In genomic region chr16:15396509-15396829, GRCh38 we compare ENCODE assay signal across 14 cellular contexts. TPM values are rescaled to one million over a fixed set of nuclear protein-coding genes. Genes with fewer than 3 reads are reported as not detected.
A peak's percentile ranks its signal among the peaks of the same experiment; 100 is the strongest.
DNase-seq lines count a peak whose midpoint lies in the region; ATAC-seq and TF ChIP-seq lines count a peak whose summit lies in the region.
"Not testable (repeated sequence)": the region's sequence is repeated elsewhere in the genome, so short reads cannot be mapped to it uniquely, and the experiment has no call there.
"Had no signal": no experiment of that assay in that cellular context is flagged by ENCODE, and none has a peak within 500 bp of the region (broad histone marks: within the 10 kb centered on the region; RNA-seq: fewer than 3 reads in every experiment).

No MANE protein-coding gene starts in this region.

- H3K27ac Mint-ChIP-seq in Calu3 (ENCODE audit: unreplicated experiment); chondrocyte (ENCODE audit: unreplicated experiment); neural progenitor cell: not testable (repeated sequence)

- H3K4me3 ChIP-seq in PC-3 (ENCODE audit: low read length) = peak overlapping the region; percentile 59
- H3K4me3 ChIP-seq in left ventricle myocardium inferior = peak overlapping the region; percentile 72
- peak overlapping the region; percentile 1 to 79 (median 76) for H3K4me3 ChIP-seq in liver (ENCODE audit: low read depth in 1 of 3, low read length in 3 of 3)
- H3K4me3 ChIP-seq in neural progenitor cell = not testable (repeated sequence)
- peak overlapping the region; percentile 59 to 75 (median 73) for H3K4me3 ChIP-seq in skeletal muscle tissue (ENCODE audit: low read length in 3 of 3)
- peak overlapping the region; percentile 53 for H3K4me3 ChIP-seq in upper lobe of right lung

- H4K20me1 ChIP-seq in PC-3 (ENCODE audit: low read length); neural progenitor cell (ENCODE audit: low read depth): not testable (repeated sequence)

- H3K9ac ChIP-seq in PC-3 (ENCODE audit: low read length); neural progenitor cell: not testable (repeated sequence)
- H3K9ac ChIP-seq in liver (ENCODE audit: low read depth in 1 of 2, low read length in 2 of 2) = peak overlapping the region; percentile 28 to 54
- peak overlapping the region; percentile 61 to 91 (median 64) for H3K9ac ChIP-seq in skeletal muscle tissue (ENCODE audit: low read depth in 1 of 3, low read length in 3 of 3)

- not testable (repeated sequence) for H3K79me2 ChIP-seq in PC-3 (ENCODE audit: low read length); neural progenitor cell (ENCODE audit: low read depth)

- H2AFZ ChIP-seq in PC-3 (ENCODE audit: low read length); neural progenitor cell (replicated peaks): not testable (repeated sequence)

- TF ChIP-seq CTCF in Calu3 (IDR thresholded peaks at IDR 0.05; ENCODE audit: unreplicated experiment); PC-3 (conservative IDR thresholded peaks at IDR 0.05; ENCODE audit: low read depth, low read length); chondrocyte (IDR thresholded peaks at IDR 0.05); left ventricle myocardium inferior (IDR thresholded peaks at IDR 0.05; ENCODE audit: borderline replicate concordance); liver (IDR thresholded peaks at IDR 0.05; ENCODE audit: low read depth, low read length, missing input control); neural progenitor cell (IDR thresholded peaks at IDR 0.05); upper lobe of right lung (IDR thresholded peaks at IDR 0.05): not testable (repeated sequence)

- not testable (repeated sequence) for H3K27me3 ChIP-seq in PC-3 (ENCODE audit: low read length); liver (ENCODE audit: control insufficient read depth in 4 of 4, insufficient read depth in 4 of 4, low read length in 3 of 4); skeletal muscle tissue (ENCODE audit: control insufficient read depth in 3 of 3, insufficient read depth in 3 of 3, low read length in 3 of 3); upper lobe of right lung
- H3K27me3 ChIP-seq in left ventricle myocardium inferior (ENCODE audit: low read depth) (peaks cover 12% of the 10 kb centered on the region), neural progenitor cell (peaks cover 13% of the 10 kb centered on the region)

- 28% methylated on average over 8 of the region's 8 CpGs for WGBS in liver

- BruUV-seq in Calu3 (replicated peaks; lab: Mats Ljungman, UMichigan) = not testable (repeated sequence)
- BruUV-seq in PC-3 (replicated peaks; lab: Mats Ljungman, UMichigan) = TSS peak; percentile 35

- H3F3A ChIP-seq in PC-3 (ENCODE audit: low read length, unreplicated experiment); neural progenitor cell (ENCODE audit: low read depth): not testable (repeated sequence)

- not testable (repeated sequence) for H3K9me3 ChIP-seq in PC-3 (ENCODE audit: low read length); left ventricle myocardium inferior (replicated peaks); liver (ENCODE audit: control insufficient read depth in 4 of 4, low read length in 3 of 4); neural progenitor cell (ENCODE audit: low read depth); skeletal muscle tissue (ENCODE audit: control insufficient read depth in 3 of 3, low read length in 3 of 3); upper lobe of right lung

- not testable (repeated sequence) for TF ChIP-seq RAD21 in liver (IDR thresholded peaks at IDR 0.05)

- peak overlapping the region; percentile 75 for H3K4me3 Mint-ChIP-seq in Calu3 (ENCODE audit: low read depth, unreplicated experiment)
- H3K4me3 Mint-ChIP-seq in chondrocyte (ENCODE audit: unreplicated experiment) = peak overlapping the region; percentile 71
- peak overlapping the region; percentile 75 for H3K4me3 Mint-ChIP-seq in neural progenitor cell

- not testable (repeated sequence) for H3K27me3 Mint-ChIP-seq in Calu3 (ENCODE audit: unreplicated experiment); chondrocyte (ENCODE audit: low read depth); neural progenitor cell (ENCODE audit: insufficient read depth, low read depth)

- H3K9me2 ChIP-seq in PC-3 (replicated peaks; ENCODE audit: low read length) = not testable (repeated sequence)

- H3K27ac ChIP-seq in PC-3 (ENCODE audit: low read length); neural progenitor cell; upper lobe of right lung: not testable (repeated sequence)
- H3K27ac ChIP-seq in left ventricle myocardium inferior (replicated peaks) = peak overlapping the region; percentile 79
- H3K27ac ChIP-seq in liver (ENCODE audit: low read depth in 1 of 2, low read length in 2 of 2) = peak overlapping the region; percentile 59 to 77
- peak overlapping the region; percentile 75 for H3K27ac ChIP-seq in skeletal muscle tissue (ENCODE audit: low read depth, low read length)

- POLR2A ChIA-PET in PC-3 (lab: Charles Lee; ENCODE audit: unreplicated experiment) = not testable (repeated sequence)

- H3K9me3 Mint-ChIP-seq in Calu3 (ENCODE audit: low read depth, unreplicated experiment); chondrocyte (ENCODE audit: low read depth); neural progenitor cell: not testable (repeated sequence)

- H3K4me1 Mint-ChIP-seq in Calu3 (ENCODE audit: low read depth, unreplicated experiment) = peaks cover 12% of the 10 kb centered on the region
- H3K4me1 Mint-ChIP-seq in chondrocyte (ENCODE audit: low read depth); neural progenitor cell: not testable (repeated sequence)

- intact Hi-C loops in Calu3 (cut with micrococcal nuclease; ENCODE audit: unreplicated experiment); PC-3 (cut with micrococcal nuclease); left ventricle myocardium inferior (cut with micrococcal nuclease); upper lobe of right lung (cut with DNase I): not testable (repeated sequence)

- H3K4me1 ChIP-seq in PC-3 (ENCODE audit: insufficient read depth, low read length); left ventricle myocardium inferior; neural progenitor cell; skeletal muscle tissue (ENCODE audit: control insufficient read depth in 3 of 3, insufficient read depth in 3 of 3, low read length in 3 of 3); upper lobe of right lung: not testable (repeated sequence)
- peaks cover 3 to 32% (median 18%) of the 10 kb centered on the region in 4 donors for H3K4me1 ChIP-seq in liver (ENCODE audit: control insufficient read depth in 4 of 4, insufficient read depth in 4 of 4, low read length in 3 of 4)

- peaks cover 11% of the 10 kb centered on the region for H3K36me3 Mint-ChIP-seq in Calu3 (ENCODE audit: insufficient read depth, unreplicated experiment)
- H3K36me3 Mint-ChIP-seq in chondrocyte (ENCODE audit: low read depth); neural progenitor cell: not testable (repeated sequence)

- ATAC-seq in PC-3, upper lobe of right lung: not testable (repeated sequence)

- not testable (repeated sequence) for DNase-seq in Calu3; PC-3; chondrocyte (ENCODE audit: low spot score); left ventricle myocardium inferior; neural progenitor cell (ENCODE audit: low spot score); upper lobe of right lung

- CTCF ChIA-PET in Calu3 (lab: Charles Lee); PC-3 (lab: Charles Lee): not testable (repeated sequence)

- peak overlapping the region; percentile 71; the same call in 1 of the 2 replicates for H3K4me2 ChIP-seq in PC-3 (ENCODE audit: low read length)
- not testable (repeated sequence) for H3K4me2 ChIP-seq in neural progenitor cell

- H3K36me3 ChIP-seq in PC-3 (ENCODE audit: low read depth, low read length); left ventricle myocardium inferior; liver (ENCODE audit: control insufficient read depth in 4 of 4, insufficient read depth in 3 of 4, low read depth in 1 of 4, low read length in 3 of 4); neural progenitor cell; skeletal muscle tissue (ENCODE audit: control insufficient read depth in 3 of 3, insufficient read depth in 3 of 3, low read length in 3 of 3); upper lobe of right lung: not testable (repeated sequence)

RNA-seq across cellular contexts. Expression of gene MPV17L, which starts 0.9 kb away (rescaled TPM):
- 10.0 and 11.5 TPM in 2 replicates for total RNA-seq in Calu3 (2022)
- 4.5 and 6.0 TPM in 2 replicates for total RNA-seq in PC-3 (2014; rRNA removed)
- total RNA-seq in chondrocyte = 0.94 to 3.8 TPM (median 3.5 TPM) in 3 replicates
- total RNA-seq in left ventricle myocardium inferior = 7.0 TPM
- total RNA-seq in liver = 10 to 100 TPM; 12.0 to 39.6 TPM
- polyA plus RNA-seq in liver = 1 to 10 TPM; 4.9 to 5.6 TPM
- 0.30 and 0.87 TPM in 2 replicates for total RNA-seq in neural progenitor cell (ENCODE audit: low replicate concordance)
- total RNA-seq in skeletal muscle tissue = 3.1 TPM
- total RNA-seq in upper lobe of right lung = 1.6 TPM
- total RNA-seq: activated CD4-positive, alpha-beta T cell treated with anti-CD3 and anti-CD28 coated beads for 36 hours; CD4-positive, CD25-positive, alpha-beta regulatory T cell; HT-29; RPMI7951; SK-MEL-5; T-helper 1 cell treated with Interleukin-12 subunit alpha and Interleukin-12 subunit beta and Interleukin-4 antibody, amounts not matched to agents 30 ng/mL and 1 ng/mL, for 36 hours had no signal
- polyA plus RNA-seq: CD4-positive, CD25-positive, alpha-beta regulatory T cell had no signal

RNA-seq across cellular contexts. Expression of gene NPIPA5, which starts 18.4 kb away (rescaled TPM):
- 18.0 and 18.3 TPM in 2 replicates for total RNA-seq in Calu3 (2022)
- 0.35 and 4.7 TPM in 2 replicates for total RNA-seq in PC-3 (2014; rRNA removed)
- 6.9 to 11.5 TPM (median 7.7 TPM) in 3 replicates for total RNA-seq in chondrocyte
- total RNA-seq in left ventricle myocardium inferior = 5.7 TPM
- 1 to 10 TPM; 1.0 to 1.8 TPM for total RNA-seq in liver
- 1 to 10 TPM in 1 of 2 donors, not detected in 1; 5.1 TPM for polyA plus RNA-seq in liver
- 0.87 TPM in 1 of 2 replicates, not detected in the other for total RNA-seq in neural progenitor cell (ENCODE audit: low replicate concordance)
- total RNA-seq in skeletal muscle tissue = 4.2 TPM
- 12.0 TPM for total RNA-seq in upper lobe of right lung
- total RNA-seq: HT-29 had no signal

RNA-seq across cellular contexts. Expression of gene BMERB1, which starts 37.9 kb away (rescaled TPM):
- 3.0 TPM in 2 replicates for total RNA-seq in Calu3 (2022)
- 3.8 and 7.1 TPM in 2 replicates for total RNA-seq in PC-3 (2014; rRNA removed)
- total RNA-seq in chondrocyte = 29.9 to 37.8 TPM (median 35.9 TPM) in 3 replicates
- 75.3 TPM for total RNA-seq in left ventricle myocardium inferior
- 10 to 100 TPM in 1 of 2 donors, 1 to 10 TPM in 1; 5.6 to 33.3 TPM for total RNA-seq in liver
- polyA plus RNA-seq in liver = 1 to 10 TPM; 8.3 to 9.7 TPM
- total RNA-seq in neural progenitor cell (ENCODE audit: low replicate concordance) = 39.0 and 44.6 TPM in 2 replicates
- 7.8 TPM for total RNA-seq in skeletal muscle tissue
- total RNA-seq in upper lobe of right lung = 22.6 TPM
